Comparison of ENCODE assay signal across 25 cellular contexts in the genomic region with DNA sequence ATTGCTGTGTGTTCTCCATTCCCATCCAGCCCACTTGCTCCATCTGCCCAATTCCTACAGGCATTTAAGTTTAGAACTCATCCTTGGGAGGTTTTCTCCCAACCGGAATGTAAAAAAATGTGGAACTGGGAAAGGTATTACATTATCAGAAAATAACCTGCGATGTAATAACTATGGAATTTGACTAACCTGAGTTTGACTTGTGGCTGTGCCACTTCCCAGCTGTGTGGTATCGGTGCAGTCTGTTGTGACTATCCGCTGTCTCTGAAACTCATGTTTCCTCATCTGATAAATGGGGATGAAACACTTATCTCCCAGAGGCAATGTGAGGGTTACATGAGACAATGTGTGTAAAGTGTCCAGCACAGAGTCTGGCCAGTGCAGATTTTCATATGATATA.
DNase-seq lines count a peak whose midpoint lies in the region; ATAC-seq, FAIRE-seq and TF ChIP-seq lines count a peak whose summit lies in the region.
"Had no signal": no experiment of that assay in that cellular context is flagged by ENCODE, and none has a peak within 500 bp of the region (broad histone marks: within the 10 kb centered on the region; RNA-seq: fewer than 3 reads in every experiment).

No MANE protein-coding gene starts in this region.

- no peaks in the 10 kb centered on the region for H3K27me3 Mint-ChIP-seq in activated naive CD4-positive, alpha-beta T cell treated with anti-CD3 and anti-CD28 coated beads, Interleukin-2, amount 10 ng/mL, durations not matched to agents 7 days and 5 days

- no peaks in the 10 kb centered on the region for H3K4me1 Mint-ChIP-seq in activated naive CD4-positive, alpha-beta T cell treated with anti-CD3 and anti-CD28 coated beads, Interleukin-2, amount 10 ng/mL, durations not matched to agents 7 days and 5 days
- H3K4me1 Mint-ChIP-seq: B cell, CD14-positive monocyte had no signal

- FAIRE-seq in RCC 7860 (lab: Jason Lieb, UNC) (peak; percentile 62), urothelium cell line (lab: Jason Lieb, UNC) (peak; percentile 23)
- FAIRE-seq: A549, D721Med, GM19239, H1 had no signal

- no peak overlapping the region for H3K27ac Mint-ChIP-seq in activated naive CD4-positive, alpha-beta T cell treated with anti-CD3 and anti-CD28 coated beads, Interleukin-2, amount 10 ng/mL, durations not matched to agents 7 days and 5 days
- H3K27ac Mint-ChIP-seq: B cell, CD14-positive monocyte had no signal

- TF ChIP-seq CTCF in epithelial cell of esophagus (IDR thresholded peaks at IDR 0.05; ENCODE audit: insufficient read depth, low read depth, low read length, missing control alignments) = no peak

- no peak for TF ChIP-seq POLR2A in GM18505 (IDR thresholded peaks at IDR 0.05; ENCODE audit: borderline replicate concordance, extremely low read depth, insufficient read depth, insufficient read length)

- no peaks in the 10 kb centered on the region for H3K9me3 Mint-ChIP-seq in activated naive CD4-positive, alpha-beta T cell treated with anti-CD3 and anti-CD28 coated beads, Interleukin-2, amount 10 ng/mL, durations not matched to agents 7 days and 5 days
- H3K9me3 Mint-ChIP-seq: CD14-positive monocyte had no signal

- DNase-seq in RCC 7860 (ENCODE audit: low spot score) (peak; percentile 70), epithelial cell of esophagus (ENCODE audit: low read depth) (peak; percentile 77), kidney tubule cell (ENCODE audit: low spot score) (peak; percentile 86), urothelium cell line (ENCODE audit: low spot score) (peak; percentile 28)
- DNase-seq in activated naive CD4-positive, alpha-beta T cell treated with anti-CD3 and anti-CD28 coated beads, Interleukin-2, amount 10 ng/mL, durations not matched to agents 7 days and 5 days = no peak
- DNase-seq in activated naive CD4-positive, alpha-beta T cell (lab: John Stamatoyannopoulos, UW) = no peak
- DNase-seq: EL, GF-D8, KBM-7, NCI-H1105, NCI-H146, NCI-H2081, NCI-H2171 treated with DMSO at 0.1 percent for 48 hours, NCI-H446, NCI-H526, SHP77 treated with DMSO at 0.1 percent for 48 hours had no signal

- CTCF ChIA-PET in activated naive CD4-positive, alpha-beta T cell treated with anti-CD3 and anti-CD28 coated beads, Interleukin-2, amount 10 ng/mL, durations not matched to agents 7 days and 5 days (lab: Charles Lee) = no interaction called here

- H3K4me3 Mint-ChIP-seq in activated naive CD4-positive, alpha-beta T cell treated with anti-CD3 and anti-CD28 coated beads, Interleukin-2, amount 10 ng/mL, durations not matched to agents 7 days and 5 days = no peak overlapping the region
- H3K4me3 Mint-ChIP-seq: B cell, CD14-positive monocyte had no signal

- no peaks in the 10 kb centered on the region for H3K36me3 Mint-ChIP-seq in activated naive CD4-positive, alpha-beta T cell treated with anti-CD3 and anti-CD28 coated beads, Interleukin-2, amount 10 ng/mL, durations not matched to agents 7 days and 5 days
- H3K36me3 Mint-ChIP-seq: CD14-positive monocyte had no signal

- H3K4me3 ChIP-seq in epithelial cell of esophagus (ENCODE audit: low read length) = no peak overlapping the region
- H3K4me3 ChIP-seq: A549, SK-N-MC had no signal

- ATAC-seq in GM18505 (IDR thresholded peaks at IDR 0.05; ENCODE audit: unreplicated experiment) = no peak
- ATAC-seq: A549, HCT116 had no signal

Comparison
In these comparisons a context has a peak if more than half of its experiments do, and no peak if none do; other contexts are left out.
1. DNase-seq: peak in RCC 7860 (single experiment), epithelial cell of esophagus (single experiment), kidney tubule cell (single experiment) and urothelium cell line (single experiment); none in activated naive CD4-positive, alpha-beta T cell treated with anti-CD3 and anti-CD28 coated beads, Interleukin-2, amount 10 ng/mL, durations not matched to agents 7 days and 5 days (single experiment) and activated naive CD4-positive, alpha-beta T cell (0 of 4).